In the genomic region with DNA sequence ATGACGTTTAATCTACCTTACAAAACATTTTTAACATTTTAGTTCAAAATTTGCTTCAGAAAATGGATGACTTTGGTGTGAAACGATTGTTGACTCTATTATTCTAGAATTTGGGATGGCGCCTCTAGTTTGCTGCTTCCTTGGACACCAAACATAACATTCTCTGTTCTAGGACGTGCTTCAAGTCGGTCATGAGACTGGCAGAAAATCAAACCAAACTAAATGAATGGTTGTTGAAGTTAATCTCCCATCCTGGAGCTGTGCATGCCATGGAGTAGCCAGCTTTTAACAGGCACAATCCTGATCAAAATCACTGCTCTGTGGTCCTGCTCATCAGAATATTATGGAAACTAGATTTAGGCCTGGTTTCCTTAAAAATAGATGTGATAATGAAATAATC, we compare ENCODE assay signal across 11 cellular contexts. TPM values are rescaled to one million over a fixed set of nuclear protein-coding genes. Genes with fewer than 3 reads are reported as not detected.
DNase-seq lines count a peak whose midpoint lies in the region; ATAC-seq and TF ChIP-seq lines count a peak whose summit lies in the region.
"Had no signal": no experiment of that assay in that cellular context is flagged by ENCODE, and none has a peak within 500 bp of the region (broad histone marks: within the 10 kb centered on the region; RNA-seq: fewer than 3 reads in every experiment).

No MANE protein-coding gene starts in this region.

- H3K27me3 ChIP-seq in esophagus (ENCODE audit: control insufficient read depth in 1 of 2, insufficient read depth in 2 of 2, low read length in 2 of 2): no peaks in the 10 kb centered on the region
- no peaks in the 10 kb centered on the region for H3K27me3 ChIP-seq in lung (ENCODE audit: control insufficient read depth, insufficient read depth)
- H3K27me3 ChIP-seq: neutrophil had no signal

- ATAC-seq in lung (ENCODE audit: insufficient read depth, low FRiP score) (peak; percentile 42), HG03159 (IDR thresholded peaks at IDR 0.05; ENCODE audit: unreplicated experiment) (no peak), omental fat pad (ENCODE audit: low FRiP score) (no peak)

- H3K36me3 ChIP-seq in esophagus (ENCODE audit: control insufficient read depth in 2 of 2, insufficient read depth in 2 of 2, low read length in 1 of 2): no peaks in the 10 kb centered on the region
- no peaks in the 10 kb centered on the region for H3K36me3 ChIP-seq in lung (ENCODE audit: control insufficient read depth in 2 of 2, insufficient read depth in 2 of 2, low read length in 2 of 2)
- H3K36me3 ChIP-seq: neutrophil had no signal

- H3K9me3 ChIP-seq in esophagus (ENCODE audit: control insufficient read depth in 2 of 2, insufficient read depth in 1 of 2, low read depth in 1 of 2, low read length in 1 of 2): no peaks in the 10 kb centered on the region
- H3K9me3 ChIP-seq in lung (ENCODE audit: control insufficient read depth in 2 of 2, insufficient read depth in 1 of 2, low read length in 1 of 2): no peaks in the 10 kb centered on the region
- H3K9me3 ChIP-seq: Caco-2, neutrophil had no signal

- 26 to 51% methylated on average over 5 of the region's 5 CpGs for WGBS in esophagus, 2 donors
- WGBS in lung, 2 donors: 49 to 75% methylated on average over 5 of the region's 5 CpGs

- H3K4me3 ChIP-seq in esophagus (ENCODE audit: low read depth in 1 of 2, low read length in 2 of 2): no peak overlapping the region
- H3K4me3 ChIP-seq in lung: no peak overlapping the region

- H3K27ac ChIP-seq in esophagus (ENCODE audit: low read depth in 2 of 2, low read length in 1 of 2) (peak overlapping the region; percentile 85 to 88), lung (ENCODE audit: low read depth in 1 of 2, low read length in 1 of 2) (peak overlapping the region; percentile 70 to 85), temporal lobe (ENCODE audit: low read depth, low read length) (peak overlapping the region; percentile 98)
- H3K27ac ChIP-seq: neutrophil had no signal

- H3K4me1 ChIP-seq in esophagus (ENCODE audit: control insufficient read depth in 2 of 2, insufficient read depth in 2 of 2, low read length in 1 of 2) (no peaks in the 10 kb centered on the region), lung (ENCODE audit: control insufficient read depth in 2 of 2, insufficient read depth in 2 of 2, low read length in 2 of 2) (peaks cover 2 to 24% of the 10 kb centered on the region in 2 donors)

- TF ChIP-seq CTCF in lung (IDR thresholded peaks at IDR 0.05; ENCODE audit: control extremely low read depth, extremely low read depth) (no peak), omental fat pad (IDR thresholded peaks at IDR 0.05) (no peak)

- DNase-seq in M059J (ENCODE audit: low read depth) (peak; percentile 59), lung (ENCODE audit: low spot score) (no peak), NCI-H1930 (lab: John Stamatoyannopoulos, UW) (no peak), DMS79 (lab: John Stamatoyannopoulos, UW) (no peak), omental fat pad (ENCODE audit: low spot score) (no peak)
- DNase-seq: Caco-2, NCI-H1694 had no signal

RNA-seq across cellular contexts. Expression of a gene that starts 9.6 kb away (rescaled TPM):
- total RNA-seq in M059J (2014; rRNA removed; shearing (Covaris generic)): 18.9 and 31.9 TPM in 2 replicates
- polyA plus RNA-seq in esophagus (10 to 100 TPM; 43.3 to 59.3 TPM), lung (10 to 100 TPM; 24.8 to 29.1 TPM)
- total RNA-seq in lung (100 to 1,000 TPM in 1 of 2 donors, 10 to 100 TPM in 1; 60.0 to 106 TPM), temporal lobe (46.5 TPM), omental fat pad (10 to 100 TPM; 41.8 to 78.8 (median 55.0) TPM)

RNA-seq across cellular contexts. Expression of a gene that starts 59.1 kb away (rescaled TPM):
- 37.5 and 41.1 TPM in 2 replicates for total RNA-seq in M059J (2014; rRNA removed; shearing (Covaris generic))
- polyA plus RNA-seq in esophagus: 10 to 100 TPM; 20.1 to 27.2 TPM
- 100 to 1,000 TPM in 1 of 2 donors, 10 to 100 TPM in 1; 85.8 to 130 TPM for total RNA-seq in lung
- polyA plus RNA-seq in lung: 10 to 100 TPM; 23.4 to 25.8 TPM
- total RNA-seq in temporal lobe: 39.3 TPM
- total RNA-seq in omental fat pad: 100 to 1,000 TPM in 3 of 4 donors, 10 to 100 TPM in 1; 89.7 to 136 (median 108) TPM
